Comparison of ENCODE assay signal across 8 cellular contexts in genomic region chr1:226001852-226002666, GRCh38. TPM values are rescaled to one million over a fixed set of nuclear protein-coding genes. Genes with fewer than 3 reads are reported as not detected.
DNase-seq lines count a peak whose midpoint lies in the region; ATAC-seq, FAIRE-seq and TF ChIP-seq lines count a peak whose summit lies in the region.

No MANE protein-coding gene starts in this region.

- peak in 3 of 4 donors; percentile 4 to 70 (median 61) for TF ChIP-seq EP300 in sigmoid colon (IDR thresholded peaks at IDR 0.05)

- no peaks in the 10 kb centered on the region for H3K9me3 ChIP-seq in Peyer's patch
- no peaks in the 10 kb centered on the region for H3K9me3 ChIP-seq in sigmoid colon

- H3K4me3 ChIP-seq in GM06990 (replicated peaks; ENCODE audit: low read depth, low read length) (no peak overlapping the region; the same call in 1 of the 2 replicates), Peyer's patch (no peak overlapping the region), sigmoid colon (peak overlapping the region in 1 of 4 donors; percentile 0)

- H3K27me3 ChIP-seq in GM06990 (replicated peaks; ENCODE audit: control insufficient read depth, insufficient read depth, low read length) (no peaks in the 10 kb centered on the region), Peyer's patch (no peaks in the 10 kb centered on the region), sigmoid colon (no peaks in the 10 kb centered on the region)

- no peak for FAIRE-seq in H54 (lab: Jason Lieb, UNC)

- H3K4me1 ChIP-seq in Peyer's patch (peaks cover 0 to 22% (median 12%) of the 10 kb centered on the region in 4 donors), sigmoid colon (peaks cover 0 to 24% (median 21%) of the 10 kb centered on the region in 4 donors)

- 36 to 51% methylated on average over 9 of the region's 9 CpGs for WGBS in sigmoid colon, 2 donors

- peak; percentile 34 for ATAC-seq in HG03354 (IDR thresholded peaks at IDR 0.05; ENCODE audit: poor library complexity, severe bottlenecking, unreplicated experiment)
- peak; percentile 11 for ATAC-seq in Right ventricle myocardium superior (ENCODE audit: poor library complexity)
- no peak for ATAC-seq in GM18517 (IDR thresholded peaks at IDR 0.05; ENCODE audit: unreplicated experiment)

- intact Hi-C loops in Right ventricle myocardium superior (cut with DNase I): loop anchor here (5.0 kb wide), 1 partner anchor 60 kb away; the partner anchor contains the start of gene H3-3A
- intact Hi-C loops in sigmoid colon (cut with DNase I): no loop called here

- DNase-seq in GM06990 (ENCODE audit: extremely low read depth, insufficient read length) (peak; percentile 55), Peyer's patch (peak in 2 of 3 donors; percentile 88 to 91), Right ventricle myocardium superior (peak; percentile 70), sigmoid colon (peak; percentile 82), H54 (ENCODE audit: insufficient read length, low spot score) (no peak)
- peak; percentile 30 for DNase-seq in activated naive CD4-positive, alpha-beta T cell treated with Interleukin-2 at 50 U/mL for 16 hours

- H3K27ac ChIP-seq in Peyer's patch: peak overlapping the region; percentile 30 to 91 (median 72)
- H3K27ac ChIP-seq in sigmoid colon: peak overlapping the region; percentile 30 to 98 (median 88)

- TF ChIP-seq CTCF in GM06990 (IDR thresholded peaks at IDR 0.05; ENCODE audit: insufficient read depth, low read length, poor library complexity, severe bottlenecking) (no peak), Peyer's patch (IDR thresholded peaks at IDR 0.05) (no peak), sigmoid colon (IDR thresholded peaks at IDR 0.05) (no peak)

- TF ChIP-seq POLR2A in Peyer's patch (IDR thresholded peaks at IDR 0.05) (no peak), sigmoid colon (IDR thresholded peaks at IDR 0.05) (no peak), H54 (IDR thresholded peaks at IDR 0.05; ENCODE audit: low read depth, low read length) (no peak)

- no peaks in the 10 kb centered on the region for H3K36me3 ChIP-seq in GM06990 (ENCODE audit: control insufficient read depth, insufficient read depth, low read length)
- H3K36me3 ChIP-seq in Peyer's patch: no peaks in the 10 kb centered on the region
- no peaks in the 10 kb centered on the region for H3K36me3 ChIP-seq in sigmoid colon

RNA-seq across cellular contexts. Expression of gene SDE2, which starts 2.9 kb away (rescaled TPM):
- total RNA-seq in Peyer's patch (10 to 100 TPM; 10.9 to 22.3 (median 15.8) TPM), Right ventricle myocardium superior (9.4 TPM), sigmoid colon (10 to 100 TPM; 11.1 to 21.9 (median 18.4) TPM)
- 10 to 100 TPM in 2 of 3 donors, 1 to 10 TPM in 1; 9.0 to 12.7 (median 10.2) TPM for polyA plus RNA-seq in sigmoid colon
